ENCODE assay signal across 8 cellular contexts in genomic region chr9:136095028-136095494, GRCh38. TPM values are rescaled to one million over a fixed set of nuclear protein-coding genes. Genes with fewer than 3 reads are reported as not detected.
DNase-seq lines count a peak whose midpoint lies in the region; ATAC-seq and TF ChIP-seq lines count a peak whose summit lies in the region.

A gene with protein sequence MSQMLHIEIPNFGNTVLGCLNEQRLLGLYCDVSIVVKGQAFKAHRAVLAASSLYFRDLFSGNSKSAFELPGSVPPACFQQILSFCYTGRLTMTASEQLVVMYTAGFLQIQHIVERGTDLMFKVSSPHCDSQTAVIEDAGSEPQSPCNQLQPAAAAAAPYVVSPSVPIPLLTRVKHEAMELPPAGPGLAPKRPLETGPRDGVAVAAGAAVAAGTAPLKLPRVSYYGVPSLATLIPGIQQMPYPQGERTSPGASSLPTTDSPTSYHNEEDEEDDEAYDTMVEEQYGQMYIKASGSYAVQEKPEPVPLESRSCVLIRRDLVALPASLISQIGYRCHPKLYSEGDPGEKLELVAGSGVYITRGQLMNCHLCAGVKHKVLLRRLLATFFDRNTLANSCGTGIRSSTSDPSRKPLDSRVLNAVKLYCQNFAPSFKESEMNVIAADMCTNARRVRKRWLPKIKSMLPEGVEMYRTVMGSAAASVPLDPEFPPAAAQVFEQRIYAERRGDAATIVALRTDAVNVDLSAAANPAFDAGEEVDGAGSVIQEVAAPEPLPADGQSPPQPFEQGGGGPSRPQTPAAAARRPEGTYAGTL (minus strand): TSS chr9:136095289. CDS start chr9:136050521, 44,768 bp downstream.

- peaks cover 30% of the 10 kb centered on the region for H3K4me1 Mint-ChIP-seq in CD8-positive, alpha-beta T cell (ENCODE audit: low read depth)
- H3K4me1 Mint-ChIP-seq in activated CD8-positive, alpha-beta T cell treated with anti-CD3 and anti-CD28 coated beads for 36 hours (ENCODE audit: low read depth) = peaks cover 11% of the 10 kb centered on the region
- H3K4me1 Mint-ChIP-seq in naive thymus-derived CD4-positive, alpha-beta T cell = peaks cover 6 to 37% (median 19%) of the 10 kb centered on the region in 7 donors

- H3K36me3 Mint-ChIP-seq in CD8-positive, alpha-beta T cell = no peaks in the 10 kb centered on the region
- no peaks in the 10 kb centered on the region for H3K36me3 Mint-ChIP-seq in activated CD8-positive, alpha-beta T cell treated with anti-CD3 and anti-CD28 coated beads for 36 hours (ENCODE audit: low read depth)
- no peaks in the 10 kb centered on the region for H3K36me3 Mint-ChIP-seq in naive thymus-derived CD4-positive, alpha-beta T cell

- H3K27me3 ChIP-seq in CD8-positive, alpha-beta T cell (ENCODE audit: insufficient read depth, low read length) = no peaks in the 10 kb centered on the region
- H3K27me3 ChIP-seq in naive thymus-derived CD4-positive, alpha-beta T cell (ENCODE audit: control insufficient read depth in 2 of 2, insufficient read depth in 2 of 2, low read length in 2 of 2) = no peaks in the 10 kb centered on the region

- H3K4me3 ChIP-seq in CD8-positive, alpha-beta T cell (ENCODE audit: low read depth, low read length) = peak within 1 kb of the TSS; percentile 67
- H3K4me3 ChIP-seq in naive thymus-derived CD4-positive, alpha-beta T cell (ENCODE audit: low read length) = peak within 1 kb of the TSS; percentile 37

- no peak for DNase-seq in CD8-positive, alpha-beta T cell
- DNase-seq in HuH-7.5 (ENCODE audit: low spot score) = peak; percentile 93
- DNase-seq in activated CD8-positive, alpha-beta T cell treated with anti-CD3 and anti-CD28 coated beads for 36 hours = no peak
- peak; percentile 63 for DNase-seq in fibroblast of gingiva (ENCODE audit: low read depth)
- peak in 1 of 9 donors; percentile 49 for DNase-seq in naive thymus-derived CD4-positive, alpha-beta T cell
- DNase-seq in putamen (ENCODE audit: low spot score) = no peak

- TF ChIP-seq CTCF in CD8-positive, alpha-beta T cell (IDR thresholded peaks at IDR 0.05) = no peak
- TF ChIP-seq CTCF in activated CD8-positive, alpha-beta T cell treated with anti-CD3 and anti-CD28 coated beads for 36 hours (IDR thresholded peaks at IDR 0.05) = no peak

- H3K36me3 ChIP-seq in CD8-positive, alpha-beta T cell (ENCODE audit: insufficient read depth, low read length) = no peaks in the 10 kb centered on the region
- no peaks in the 10 kb centered on the region for H3K36me3 ChIP-seq in naive thymus-derived CD4-positive, alpha-beta T cell (ENCODE audit: control insufficient read depth in 2 of 3, insufficient read depth in 3 of 3, low read length in 3 of 3)

- no peaks in the 10 kb centered on the region for H3K9me3 ChIP-seq in CD8-positive, alpha-beta T cell (ENCODE audit: low read length)
- H3K9me3 ChIP-seq in naive thymus-derived CD4-positive, alpha-beta T cell (ENCODE audit: control insufficient read depth in 2 of 3, low read length in 3 of 3) = no peaks in the 10 kb centered on the region

- H3K4me1 ChIP-seq in CD8-positive, alpha-beta T cell (ENCODE audit: insufficient read depth, low read length) = peaks cover 26% of the 10 kb centered on the region
- peaks cover 11 to 17% of the 10 kb centered on the region in 2 donors for H3K4me1 ChIP-seq in naive thymus-derived CD4-positive, alpha-beta T cell (ENCODE audit: control insufficient read depth in 2 of 2, insufficient read depth in 2 of 2, low read length in 2 of 2)

- POLR2A ChIA-PET in CD8-positive, alpha-beta T cell (lab: Charles Lee) = interaction anchor here (0.9 to 4.8 kb wide), 3 partner anchors 13 to 23 kb away, joined by 3 to 39 read pairs (median 4); no protein-coding TSS in a partner anchor
- POLR2A ChIA-PET in activated CD8-positive, alpha-beta T cell treated with anti-CD3 and anti-CD28 coated beads for 36 hours (lab: Charles Lee) = interaction anchor here (1.2 to 5.8 kb wide), 4 partner anchors 8 to 27 kb away, joined by 4 to 51 read pairs (median 6); no protein-coding TSS in a partner anchor
- POLR2A ChIA-PET in naive thymus-derived CD4-positive, alpha-beta T cell (lab: Charles Lee) = interaction anchor here (1.0 to 5.5 kb wide), 6 partner anchors 11 to 232 kb away, joined by 3 to 38 read pairs (median 11); partner anchors contain the start of gene UBAC1

- CTCF ChIA-PET in CD8-positive, alpha-beta T cell (lab: Charles Lee) = interaction anchor here (6.0 kb wide), 1 partner anchor 27 kb away, joined by 47 read pairs; no protein-coding TSS in a partner anchor
- CTCF ChIA-PET in activated CD8-positive, alpha-beta T cell treated with anti-CD3 and anti-CD28 coated beads for 36 hours (lab: Charles Lee) = interaction anchor here (0.7 to 3.6 kb wide), 4 partner anchors 13 to 44 kb away, joined by 3 to 21 read pairs (median 10); no protein-coding TSS in a partner anchor
- CTCF ChIA-PET in naive thymus-derived CD4-positive, alpha-beta T cell (lab: Charles Lee) = interaction anchor here (1.1 kb wide), 1 partner anchor 14 kb away, joined by 3 read pairs; no protein-coding TSS in a partner anchor

- intact Hi-C loops in CD8-positive, alpha-beta T cell (cut with DNase I, micrococcal nuclease) = no loop called here
- intact Hi-C loops in activated CD8-positive, alpha-beta T cell treated with anti-CD3 and anti-CD28 coated beads for 36 hours (cut with micrococcal nuclease) = no loop called here
- intact Hi-C loops in naive thymus-derived CD4-positive, alpha-beta T cell (cut with micrococcal nuclease) = loop anchor here (1.0 to 2.0 kb wide), 2 partner anchors 14 to 24 kb away; partner anchors contain the start of gene TMEM250 (in 1 of the 2)

- peak within 1 kb of the TSS; percentile 74 for H3K4me3 Mint-ChIP-seq in CD8-positive, alpha-beta T cell
- peak within 1 kb of the TSS; percentile 71 for H3K4me3 Mint-ChIP-seq in activated CD8-positive, alpha-beta T cell treated with anti-CD3 and anti-CD28 coated beads for 36 hours
- H3K4me3 Mint-ChIP-seq in naive thymus-derived CD4-positive, alpha-beta T cell = peak within 1 kb of the TSS; percentile 47 to 86 (median 76)

- H3K27ac ChIP-seq in CD8-positive, alpha-beta T cell (ENCODE audit: low read depth, low read length) = peak within 1 kb of the TSS; percentile 33
- peak within 1 kb of the TSS; percentile 64 for H3K27ac ChIP-seq in naive thymus-derived CD4-positive, alpha-beta T cell (ENCODE audit: low read depth, low read length)

- ATAC-seq in CD8-positive, alpha-beta T cell = peak; percentile 39
- ATAC-seq in activated CD8-positive, alpha-beta T cell treated with anti-CD3 and anti-CD28 coated beads for 36 hours = peak; percentile 4
- peak; percentile 50 for ATAC-seq in naive thymus-derived CD4-positive, alpha-beta T cell
- ATAC-seq in GM21717 (IDR thresholded peaks at IDR 0.05; ENCODE audit: unreplicated experiment) (no peak), GM18498 (IDR thresholded peaks at IDR 0.05; ENCODE audit: unreplicated experiment) (no peak)

- no peaks in the 10 kb centered on the region for H3K9me3 Mint-ChIP-seq in CD8-positive, alpha-beta T cell
- H3K9me3 Mint-ChIP-seq in activated CD8-positive, alpha-beta T cell treated with anti-CD3 and anti-CD28 coated beads for 36 hours = no peaks in the 10 kb centered on the region
- H3K9me3 Mint-ChIP-seq in naive thymus-derived CD4-positive, alpha-beta T cell = no peaks in the 10 kb centered on the region

- no peaks in the 10 kb centered on the region for H3K27me3 Mint-ChIP-seq in CD8-positive, alpha-beta T cell (ENCODE audit: low read depth)
- H3K27me3 Mint-ChIP-seq in activated CD8-positive, alpha-beta T cell treated with anti-CD3 and anti-CD28 coated beads for 36 hours = no peaks in the 10 kb centered on the region
- peaks cover 0 to 32% (median 0%) of the 10 kb centered on the region in 5 donors for H3K27me3 Mint-ChIP-seq in naive thymus-derived CD4-positive, alpha-beta T cell

- H3K27ac Mint-ChIP-seq in CD8-positive, alpha-beta T cell = no peak within 1 kb of the TSS
- peak within 1 kb of the TSS; percentile 46 for H3K27ac Mint-ChIP-seq in activated CD8-positive, alpha-beta T cell treated with anti-CD3 and anti-CD28 coated beads for 36 hours
- peak within 1 kb of the TSS in 4 of 9 donors; percentile 17 to 73 (median 64) for H3K27ac Mint-ChIP-seq in naive thymus-derived CD4-positive, alpha-beta T cell

RNA-seq across cellular contexts. Expression of the gene that starts here (rescaled TPM):
- total RNA-seq in CD8-positive, alpha-beta T cell = 1 to 10 TPM; 1.7 to 1.8 TPM
- 1 to 10 TPM; 6.0 to 6.2 TPM for total RNA-seq in activated CD8-positive, alpha-beta T cell treated with anti-CD3 and anti-CD28 coated beads for 36 hours
- total RNA-seq in naive thymus-derived CD4-positive, alpha-beta T cell = 10 to 100 TPM in 1 of 5 experiments, 1 to 10 TPM in 4; 2.7 to 17.7 (median 8.2) TPM
- polyA plus RNA-seq in naive thymus-derived CD4-positive, alpha-beta T cell = under 1 TPM; 0.92 to 0.97 TPM

Comparison
In these comparisons a context has a peak if more than half of its experiments do, and no peak if none do; other contexts are left out.
1. ATAC-seq: peak in CD8-positive, alpha-beta T cell (single experiment), activated CD8-positive, alpha-beta T cell treated with anti-CD3 and anti-CD28 coated beads for 36 hours (single experiment) and naive thymus-derived CD4-positive, alpha-beta T cell (single experiment); none in GM21717 (single experiment) and GM18498 (single experiment).
2. DNase-seq: peak in HuH-7.5 (single experiment) and fibroblast of gingiva (single experiment); none in CD8-positive, alpha-beta T cell (0 of 7), activated CD8-positive, alpha-beta T cell treated with anti-CD3 and anti-CD28 coated beads for 36 hours (single experiment) and putamen (single experiment).
3. intact Hi-C loops: an anchor here in naive thymus-derived CD4-positive, alpha-beta T cell (1.0 to 2.0 kb wide); none called in CD8-positive, alpha-beta T cell and activated CD8-positive, alpha-beta T cell treated with anti-CD3 and anti-CD28 coated beads for 36 hours.
4. Peak in every context shown above with its lines, with median percentiles within 50 percentile points of each other: H3K4me3 Mint-ChIP-seq.